8 cellular contexts compared by ENCODE assay signal in genomic region chr1:10209905-10210810, GRCh38. TPM values are rescaled to one million over a fixed set of nuclear protein-coding genes. Genes with fewer than 3 reads are reported as not detected.
DNase-seq lines count a peak whose midpoint lies in the region; ATAC-seq and TF ChIP-seq lines count a peak whose summit lies in the region.

KIF1B (plus strand) TSS chr1:10210570; CDS start chr1:10232329, 21,759 bp downstream.

- WGBS in trophoblast cell (ENCODE audit: extremely low coverage, insufficient coverage, insufficient read length): no CpG with 5 or more reads among the region's 107 CpGs
- 0% methylated on average over 69 of the region's 107 CpGs; no CpG with 5 or more reads in 1 of the 2 donors for WGBS in transverse colon (ENCODE audit: low coverage in 1 of 2), 2 donors

- peak within 1 kb of the TSS; percentile 82 for H3K4me2 ChIP-seq in trophoblast cell (ENCODE audit: low read length)

- peaks cover 24% of the 10 kb centered on the region for H3K79me2 ChIP-seq in trophoblast cell (ENCODE audit: control insufficient read depth, insufficient read depth, low read length, poor library complexity)

- H2BK5ac ChIP-seq in trophoblast cell (ENCODE audit: low read depth, low read length, poor library complexity): peak within 1 kb of the TSS; percentile 88

- H3K18ac ChIP-seq in trophoblast cell (ENCODE audit: low read length): peak within 1 kb of the TSS; percentile 95

- H3K79me1 ChIP-seq in trophoblast cell (ENCODE audit: low read length): peaks cover 15% of the 10 kb centered on the region

- no peaks in the 10 kb centered on the region for H3K36me3 Mint-ChIP-seq in activated naive CD8-positive, alpha-beta T cell treated with anti-CD3 and anti-CD28 coated beads, Interleukin-2, amount 50 U/mL, for 24 hours (ENCODE audit: low read depth)

- H3K27me3 ChIP-seq in cardiac muscle cell (no peaks in the 10 kb centered on the region), trophoblast cell (ENCODE audit: insufficient read depth, low read length) (no peaks in the 10 kb centered on the region), transverse colon (no peaks in the 10 kb centered on the region)

- H3K36me3 ChIP-seq in cardiac muscle cell (no peaks in the 10 kb centered on the region), trophoblast cell (ENCODE audit: control insufficient read depth in 1 of 2, insufficient read depth in 2 of 2, low read length in 2 of 2) (no peaks in the 10 kb centered on the region), transverse colon (no peaks in the 10 kb centered on the region)

- no peak within 1 kb of the TSS for H3K23ac ChIP-seq in trophoblast cell (ENCODE audit: low read length)

- H3K27ac Mint-ChIP-seq in activated naive CD8-positive, alpha-beta T cell treated with anti-CD3 and anti-CD28 coated beads, Interleukin-2, amount 50 U/mL, for 24 hours: peak within 1 kb of the TSS; percentile 84

- H3K27me3 Mint-ChIP-seq in activated naive CD8-positive, alpha-beta T cell treated with anti-CD3 and anti-CD28 coated beads, Interleukin-2, amount 50 U/mL, for 24 hours: peaks cover 8% of the 10 kb centered on the region

- H3K4me3 Mint-ChIP-seq in activated naive CD8-positive, alpha-beta T cell treated with anti-CD3 and anti-CD28 coated beads, Interleukin-2, amount 50 U/mL, for 24 hours: peak within 1 kb of the TSS; percentile 83

- DNase-seq in NCI-H1105 treated with DMSO at 0.1 percent for 48 hours (lab: John Stamatoyannopoulos, UW) (peak; percentile 94), SW 1271 (lab: John Stamatoyannopoulos, UW) (peak; percentile 68 to 89), cardiac muscle cell (ENCODE audit: low read depth in 1 of 2, low spot score in 1 of 2) (peak; percentile 98 to 99), trophoblast cell (peak; percentile 98 to 99), transverse colon (peak; percentile 99)
- peak; percentile 97 for DNase-seq in activated naive CD8-positive, alpha-beta T cell treated with anti-CD3 and anti-CD28 coated beads, Interleukin-2, amount 50 U/mL, for 24 hours

- peak within 1 kb of the TSS; percentile 87 for H3K4ac ChIP-seq in trophoblast cell (ENCODE audit: low read depth, low read length)

- H2BK120ac ChIP-seq in trophoblast cell (ENCODE audit: insufficient read depth, low read length, poor library complexity): peak within 1 kb of the TSS; percentile 82

- peak; percentile 100 for ATAC-seq in HG02678 (IDR thresholded peaks at IDR 0.05; ENCODE audit: unreplicated experiment)
- ATAC-seq in activated naive CD8-positive, alpha-beta T cell treated with anti-CD3 and anti-CD28 coated beads, Interleukin-2, amount 50 U/mL, for 24 hours: peak; percentile 98

- peaks cover 23% of the 10 kb centered on the region for H3K4me1 Mint-ChIP-seq in activated naive CD8-positive, alpha-beta T cell treated with anti-CD3 and anti-CD28 coated beads, Interleukin-2, amount 50 U/mL, for 24 hours

- intact Hi-C loops in transverse colon (cut with DNase I; ENCODE audit: low total_unique reads): loop anchor here (5.0 to 10.0 kb wide), 2 partner anchors 75 to 663 kb away; no protein-coding TSS in a partner anchor

- peak within 1 kb of the TSS; percentile 88 for H4K12ac ChIP-seq in trophoblast cell (ENCODE audit: low read depth, low read length)

- H2AK5ac ChIP-seq in trophoblast cell (ENCODE audit: low read length): peak within 1 kb of the TSS; percentile 12

- H3K9me3 ChIP-seq in cardiac muscle cell (ENCODE audit: low read depth): no peaks in the 10 kb centered on the region
- no peaks in the 10 kb centered on the region for H3K9me3 ChIP-seq in trophoblast cell (ENCODE audit: insufficient read depth, low read depth, low read length)
- no peaks in the 10 kb centered on the region for H3K9me3 ChIP-seq in transverse colon

- in situ Hi-C loops in transverse colon (cut with MboI; ENCODE audit: low pct_ligation_motif_present in 1 of 4, low pct_unique_long_range_greater_than_20kb in 1 of 4, low sequenced_read_pairs in 3 of 4): loop anchor here in 3 of 4 donors (25.0 kb wide), 1 partner anchor 127 kb away; no protein-coding TSS in a partner anchor

- no peak for TF ChIP-seq EP300 in transverse colon (IDR thresholded peaks at IDR 0.05; ENCODE audit: low read depth)

- H3K4me3 ChIP-seq in cardiac muscle cell (peak within 1 kb of the TSS; percentile 92), trophoblast cell (ENCODE audit: low read depth, low read length) (peak within 1 kb of the TSS; percentile 100), transverse colon (peak within 1 kb of the TSS; percentile 75 to 95 (median 82))

- peak within 1 kb of the TSS; percentile 87 for H3K14ac ChIP-seq in trophoblast cell (ENCODE audit: low read length)

- H3K27ac ChIP-seq in cardiac muscle cell: peak within 1 kb of the TSS; percentile 93
- peak within 1 kb of the TSS; percentile 62 for H3K27ac ChIP-seq in trophoblast cell (ENCODE audit: low read depth, low read length)
- H3K27ac ChIP-seq in transverse colon: peak within 1 kb of the TSS; percentile 94 to 98 (median 98)

- H2AFZ ChIP-seq in trophoblast cell (ENCODE audit: insufficient read depth, low read length, poor library complexity): peak within 1 kb of the TSS; percentile 85

- H3K4me1 ChIP-seq in cardiac muscle cell (ENCODE audit: low read depth) (peaks cover 19% of the 10 kb centered on the region), trophoblast cell (ENCODE audit: control insufficient read depth in 1 of 2, insufficient read depth in 2 of 2, low read length in 2 of 2) (peaks cover 2 to 3% of the 10 kb centered on the region in 2 experiments), transverse colon (peaks cover 6 to 38% (median 21%) of the 10 kb centered on the region in 4 donors)

- H4K91ac ChIP-seq in trophoblast cell (ENCODE audit: low read depth, low read length): peak within 1 kb of the TSS; percentile 92

- TF ChIP-seq POLR2A in transverse colon (IDR thresholded peaks at IDR 0.05): peak; percentile 83

- H4K8ac ChIP-seq in trophoblast cell (ENCODE audit: low read depth, low read length): peak within 1 kb of the TSS; percentile 88

- no peaks in the 10 kb centered on the region for H3K9me3 Mint-ChIP-seq in activated naive CD8-positive, alpha-beta T cell treated with anti-CD3 and anti-CD28 coated beads, Interleukin-2, amount 50 U/mL, for 24 hours

- peak within 1 kb of the TSS; percentile 89 for H3K9ac ChIP-seq in trophoblast cell (ENCODE audit: low read length)

- peak within 1 kb of the TSS; percentile 10 for H2BK12ac ChIP-seq in trophoblast cell (ENCODE audit: low read length)

- TF ChIP-seq CTCF in GM12873 (IDR thresholded peaks at IDR 0.05; ENCODE audit: insufficient read depth, low read depth, low read length, missing control alignments) (peak; percentile 84), cardiac muscle cell (IDR thresholded peaks at IDR 0.05; ENCODE audit: low read depth, low read length) (peak; percentile 94), transverse colon (IDR thresholded peaks at IDR 0.05) (peak; percentile 95 to 100 (median 98))

RNA-seq across cellular contexts. Expression of gene KIF1B, which starts in this region (rescaled TPM):
- total RNA-seq in cardiac muscle cell: 29.3 and 56.2 TPM in 2 replicates
- polyA plus RNA-seq in cardiac muscle cell: 22.2 and 40.9 TPM in 2 replicates
- polyA plus RNA-seq in trophoblast cell (2013): 22.7 and 23.1 TPM in 2 replicates
- total RNA-seq in transverse colon: 10 to 100 TPM; 50.9 to 87.9 (median 71.4) TPM

Comparison
In these comparisons a context has a peak if more than half of its experiments do, and no peak if none do; other contexts are left out.
1. Peak in every context shown above with its lines: DNase-seq, ATAC-seq, H3K4me3 ChIP-seq and H3K27ac ChIP-seq.